ENCODE assay signal across 12 cellular contexts in the genomic region with DNA sequence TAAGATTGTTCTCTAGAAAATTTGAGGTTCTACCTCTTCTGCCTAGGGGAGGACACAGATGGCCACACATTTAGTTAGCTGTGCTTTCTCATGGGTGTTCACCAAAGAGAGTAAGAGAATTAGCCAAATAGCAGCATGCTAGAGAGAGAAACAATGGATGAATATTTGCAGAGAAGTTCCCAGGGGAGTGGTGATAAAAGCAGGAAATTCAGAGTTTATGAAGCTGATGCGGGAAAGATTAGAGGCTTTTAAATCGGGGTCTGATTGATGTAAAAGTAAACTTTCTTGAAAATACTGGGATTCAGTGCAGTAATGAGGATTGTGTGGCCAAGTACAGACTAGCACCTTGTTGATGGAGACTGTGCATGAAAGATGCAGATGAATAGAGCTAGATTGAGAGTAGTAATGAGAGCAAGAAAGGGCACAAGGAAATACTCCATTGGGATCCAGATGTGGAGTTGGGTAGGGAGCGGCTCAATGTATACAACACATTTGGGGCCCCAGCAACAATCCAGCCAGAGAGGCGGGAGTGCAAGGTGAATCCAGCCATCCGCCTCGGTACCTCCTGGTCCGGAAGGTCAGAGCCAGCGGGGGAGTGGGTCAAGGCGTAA. TPM values are rescaled to one million over a fixed set of nuclear protein-coding genes. Genes with fewer than 3 reads are reported as not detected.
DNase-seq lines count a peak whose midpoint lies in the region; ATAC-seq and TF ChIP-seq lines count a peak whose summit lies in the region.
"Had no signal": no experiment of that assay in that cellular context is flagged by ENCODE, and none has a peak within 500 bp of the region (broad histone marks: within the 10 kb centered on the region; RNA-seq: fewer than 3 reads in every experiment).

No MANE protein-coding gene starts in this region.

- peak overlapping the region in 1 of 7 donors; percentile 43 for H3K27ac Mint-ChIP-seq in CD14-positive monocyte
- H3K27ac Mint-ChIP-seq in GM23338: no peak overlapping the region
- H3K27ac Mint-ChIP-seq in activated T-helper 2 cell treated with anti-CD3 and anti-CD28 coated beads, Interferon-gamma antibody, Interleukin-2, Interleukin-4, amounts not matched to agents 10 μg/mL and 5 μg/mL and 100 μg/mL, durations not matched to agents 14 hours and 24 hours and 36 hours: no peak overlapping the region

- H3K4me3 Mint-ChIP-seq in CD14-positive monocyte (peak overlapping the region; percentile 84 to 90), GM23338 (peak overlapping the region; percentile 68)
- peak overlapping the region; percentile 51 for H3K4me3 Mint-ChIP-seq in activated T-helper 2 cell treated with anti-CD3 and anti-CD28 coated beads, Interferon-gamma antibody, Interleukin-2, Interleukin-4, amounts not matched to agents 10 μg/mL and 5 μg/mL and 100 μg/mL, durations not matched to agents 14 hours and 24 hours and 36 hours (ENCODE audit: low read depth)

- H3K27me3 ChIP-seq in GM23338 (ENCODE audit: insufficient read depth) (peaks cover 100% of the 10 kb centered on the region), lower lobe of right lung (ENCODE audit: low read depth) (peaks cover 88% of the 10 kb centered on the region)

- H3F3A ChIP-seq in GM23338 (replicated peaks; ENCODE audit: low read depth): peaks cover 4% of the 10 kb centered on the region

- DNase-seq in CD14-positive monocyte (ENCODE audit: low spot score) (no peak), GM23338 (ENCODE audit: low spot score) (no peak), lower lobe of right lung (no peak), middle frontal gyrus (ENCODE audit: extremely low spot score, low spot score) (no peak), D341Med (ENCODE audit: low spot score) (no peak)
- DNase-seq in activated T-helper 2 cell treated with anti-CD3 and anti-CD28 coated beads, Interferon-gamma antibody, Interleukin-2, Interleukin-4, amounts not matched to agents 10 μg/mL and 5 μg/mL and 100 μg/mL, durations not matched to agents 14 hours and 24 hours and 36 hours (ENCODE audit: low spot score): no peak
- DNase-seq: heart left ventricle, pancreas had no signal

- no peak for ATAC-seq in GM23338
- no peak for ATAC-seq in lower lobe of right lung
- ATAC-seq in GM21515 (IDR thresholded peaks at IDR 0.05; ENCODE audit: unreplicated experiment): no peak
- no peak for ATAC-seq in HG02852 (IDR thresholded peaks at IDR 0.05; ENCODE audit: unreplicated experiment)

- H3K9me3 ChIP-seq in lower lobe of right lung: no peaks in the 10 kb centered on the region
- H3K9me3 ChIP-seq: heart left ventricle, pancreas, vagina had no signal

- H3K4me2 ChIP-seq in GM23338: peak overlapping the region; percentile 91

- TF ChIP-seq CTCF in CD14-positive monocyte (IDR thresholded peaks at IDR 0.05): no peak
- TF ChIP-seq CTCF in GM23338 (conservative IDR thresholded peaks at IDR 0.05; ENCODE audit: low read depth in 2 of 2): no peak
- TF ChIP-seq CTCF in lower lobe of right lung (IDR thresholded peaks at IDR 0.05): no peak

- peaks cover 28 to 45% of the 10 kb centered on the region in 2 donors for H3K36me3 Mint-ChIP-seq in CD14-positive monocyte
- no peaks in the 10 kb centered on the region; the same call in 2 of the 3 replicates for H3K36me3 Mint-ChIP-seq in GM23338 (ENCODE audit: low read depth)
- H3K36me3 Mint-ChIP-seq in activated T-helper 2 cell treated with anti-CD3 and anti-CD28 coated beads, Interferon-gamma antibody, Interleukin-2, Interleukin-4, amounts not matched to agents 10 μg/mL and 5 μg/mL and 100 μg/mL, durations not matched to agents 14 hours and 24 hours and 36 hours (ENCODE audit: low read depth): peaks cover 18% of the 10 kb centered on the region

- peak overlapping the region; percentile 68 for H3K4me3 ChIP-seq in GM23338
- peak overlapping the region; percentile 49 for H3K4me3 ChIP-seq in lower lobe of right lung
- H3K4me3 ChIP-seq: SK-N-MC had no signal

- H3K27me3 Mint-ChIP-seq in CD14-positive monocyte (ENCODE audit: low read depth in 3 of 3): peaks cover 78 to 90% (median 78%) of the 10 kb centered on the region in 3 donors
- H3K27me3 Mint-ChIP-seq in GM23338 (ENCODE audit: insufficient read depth, low read depth, poor library complexity): peaks cover 86% of the 10 kb centered on the region
- peaks cover 67% of the 10 kb centered on the region for H3K27me3 Mint-ChIP-seq in activated T-helper 2 cell treated with anti-CD3 and anti-CD28 coated beads, Interferon-gamma antibody, Interleukin-2, Interleukin-4, amounts not matched to agents 10 μg/mL and 5 μg/mL and 100 μg/mL, durations not matched to agents 14 hours and 24 hours and 36 hours (ENCODE audit: low read depth)

- intact Hi-C loops in CD14-positive monocyte (cut with micrococcal nuclease) (no loop called here), lower lobe of right lung (cut with DNase I) (no loop called here)
- intact Hi-C loops in activated T-helper 2 cell treated with anti-CD3 and anti-CD28 coated beads, Interferon-gamma antibody, Interleukin-2, Interleukin-4, amounts not matched to agents 10 μg/mL and 5 μg/mL and 100 μg/mL, durations not matched to agents 14 hours and 24 hours and 36 hours (cut with micrococcal nuclease): no loop called here

- peak overlapping the region; percentile 72; the same call in 1 of the 2 replicates for H2AFZ ChIP-seq in GM23338

- H3K4me1 Mint-ChIP-seq in CD14-positive monocyte (peaks cover 43% of the 10 kb centered on the region), GM23338 (peaks cover 29% of the 10 kb centered on the region)
- peaks cover 16% of the 10 kb centered on the region for H3K4me1 Mint-ChIP-seq in activated T-helper 2 cell treated with anti-CD3 and anti-CD28 coated beads, Interferon-gamma antibody, Interleukin-2, Interleukin-4, amounts not matched to agents 10 μg/mL and 5 μg/mL and 100 μg/mL, durations not matched to agents 14 hours and 24 hours and 36 hours (ENCODE audit: low read depth)

- H3K36me3 ChIP-seq in GM23338 (ENCODE audit: insufficient read depth) (no peaks in the 10 kb centered on the region), lower lobe of right lung (no peaks in the 10 kb centered on the region)
- H3K36me3 ChIP-seq: vagina had no signal

- H3K9me3 Mint-ChIP-seq in CD14-positive monocyte (peaks cover 0 to 44% (median 27%) of the 10 kb centered on the region in 7 donors), GM23338 (peaks cover 8% of the 10 kb centered on the region; the same call in 2 of the 3 replicates)
- no peaks in the 10 kb centered on the region for H3K9me3 Mint-ChIP-seq in activated T-helper 2 cell treated with anti-CD3 and anti-CD28 coated beads, Interferon-gamma antibody, Interleukin-2, Interleukin-4, amounts not matched to agents 10 μg/mL and 5 μg/mL and 100 μg/mL, durations not matched to agents 14 hours and 24 hours and 36 hours

- H3K9me2 ChIP-seq in GM23338 (ENCODE audit: insufficient read depth): no peaks in the 10 kb centered on the region

- H3K4me1 ChIP-seq in GM23338 (ENCODE audit: insufficient read depth) (peaks cover 37% of the 10 kb centered on the region), lower lobe of right lung (peaks cover 55% of the 10 kb centered on the region)

- H4K20me1 ChIP-seq in GM23338 (replicated peaks; ENCODE audit: insufficient read depth): peaks cover 28% of the 10 kb centered on the region

- H3K79me2 ChIP-seq in GM23338 (replicated peaks; ENCODE audit: insufficient read depth): no peaks in the 10 kb centered on the region

- H3K27ac ChIP-seq in GM23338 (ENCODE audit: low read depth) (no peak overlapping the region), lower lobe of right lung (no peak overlapping the region)
- H3K27ac ChIP-seq: pancreas, SK-N-MC had no signal

TF ChIP-seq in GM23338, 12 proteins besides CTCF, POLR2A, EP300 and RAD21:
- TF ChIP-seq NANOG (IDR thresholded peaks at IDR 0.05; ENCODE audit: borderline replicate concordance) (no peak), EZH2 (IDR thresholded peaks at IDR 0.05; ENCODE audit: low read depth, unreplicated experiment) (peak; percentile 61)

RNA-seq across cellular contexts. Expression of gene ISL2, which starts 8.8 kb away (rescaled TPM):
- polyA plus RNA-seq in CD14-positive monocyte (under 1 TPM; 0.40 to 0.52 TPM), GM23338 (2016; fragmentation: Nextera tagmentation; extraction: Ambion mirVana) (0.65 and 1.0 TPM in 2 replicates)
- 2.2 and 2.7 TPM in 2 replicates for total RNA-seq in GM23338 (2014; rRNA removed; shearing (Covaris generic))
- total RNA-seq in activated T-helper 2 cell treated with anti-CD3 and anti-CD28 coated beads, Interferon-gamma antibody, Interleukin-2, Interleukin-4, amounts not matched to agents 10 μg/mL and 5 μg/mL and 100 μg/mL, durations not matched to agents 14 hours and 24 hours and 36 hours: 1.4 and 1.8 TPM in 2 replicates
- total RNA-seq in lower lobe of right lung: 0.38 TPM
- total RNA-seq: heart left ventricle had no signal
- polyA plus RNA-seq: heart left ventricle had no signal

RNA-seq across cellular contexts. Expression of gene ETFA, which starts 34.1 kb away (rescaled TPM):
- 100 to 1,000 TPM; 166 to 178 TPM for polyA plus RNA-seq in CD14-positive monocyte
- total RNA-seq in GM23338 (2014; rRNA removed; shearing (Covaris generic)): 52.9 and 62.3 TPM in 2 replicates
- 61.7 and 69.1 TPM in 2 replicates for polyA plus RNA-seq in GM23338 (2016; fragmentation: Nextera tagmentation; extraction: Ambion mirVana)
- 157 and 160 TPM in 2 replicates for total RNA-seq in activated T-helper 2 cell treated with anti-CD3 and anti-CD28 coated beads, Interferon-gamma antibody, Interleukin-2, Interleukin-4, amounts not matched to agents 10 μg/mL and 5 μg/mL and 100 μg/mL, durations not matched to agents 14 hours and 24 hours and 36 hours
- total RNA-seq in lower lobe of right lung: 81.2 TPM
